In the genomic region with DNA sequence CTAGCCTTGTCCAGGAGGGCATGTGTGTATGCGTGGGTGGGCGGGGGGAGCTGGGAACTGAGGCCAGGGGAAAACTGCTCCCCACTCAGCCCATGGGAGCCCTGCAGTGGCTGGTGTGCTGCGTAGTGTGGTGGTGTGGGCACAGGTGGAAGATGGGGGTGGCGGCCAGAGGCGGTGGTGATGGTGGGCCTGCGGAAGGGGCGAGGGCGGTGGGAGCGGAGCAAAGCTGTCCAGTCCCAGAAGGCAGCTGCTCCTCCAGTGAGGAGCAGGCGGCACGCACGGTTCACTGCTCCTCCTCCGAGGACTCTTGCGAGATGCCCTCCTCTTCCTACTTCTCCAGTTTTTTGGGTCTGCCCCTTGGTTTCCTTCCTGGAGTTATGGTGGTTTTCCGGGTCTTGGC, we compare ENCODE assay signal across 6 cellular contexts. TPM values are rescaled to one million over a fixed set of nuclear protein-coding genes. Genes with fewer than 3 reads are reported as not detected.
DNase-seq lines count a peak whose midpoint lies in the region; ATAC-seq, FAIRE-seq and TF ChIP-seq lines count a peak whose summit lies in the region.
"Not testable (repeated sequence)": the region's sequence is repeated elsewhere in the genome, so short reads cannot be mapped to it uniquely, and the experiment has no call there.

No MANE protein-coding gene starts in this region.

- H3K36me3 ChIP-seq in H7 (replicated peaks; ENCODE audit: control insufficient read depth, insufficient read depth, low read length); HepG2 (replicated peaks in 1 of 2; ENCODE audit: control insufficient read depth in 1 of 2, insufficient read depth in 2 of 2, low read length in 2 of 2); upper lobe of right lung: not testable (repeated sequence)

- not testable (repeated sequence) for H3K4me1 Mint-ChIP-seq in T-helper 17 cell; activated T-helper 17 cell treated with anti-CD3 and anti-CD28 coated beads, Interleukin-2, amount 50 U/mL, for 72 hours

- H3K27me3 ChIP-seq in H7 (ENCODE audit: control insufficient read depth, insufficient read depth, low read length); HepG2 (ENCODE audit: control insufficient read depth in 1 of 2, insufficient read depth in 2 of 2, low read length in 2 of 2); upper lobe of right lung: not testable (repeated sequence)

- not testable (repeated sequence) for H3K27ac ChIP-seq in HepG2 (ENCODE audit: extremely low read length, insufficient read depth, low read length); upper lobe of right lung

- not testable (repeated sequence) for H3K9me3 Mint-ChIP-seq in activated T-helper 17 cell treated with anti-CD3 and anti-CD28 coated beads, Interleukin-2, amount 50 U/mL, for 72 hours

- not testable (repeated sequence) for TF ChIP-seq RAD21 in HepG2 (CRISPR knock-in tag; IDR thresholded peaks at IDR 0.05)

- not testable (repeated sequence) for TF ChIP-seq CTCF in HepG2 (CRISPR knock-in tag; IDR thresholded peaks at IDR 0.05); upper lobe of right lung (IDR thresholded peaks at IDR 0.05)

- DNase-seq in H7 = peak; percentile 13
- not testable (repeated sequence) for DNase-seq in T-helper 17 cell; HepG2 (ENCODE audit: low spot score)
- peak; percentile 83 for DNase-seq in mesenteric fat pad (ENCODE audit: low spot score)
- DNase-seq in upper lobe of right lung = peak; percentile 43

- H3K4me1 ChIP-seq in HepG2 (ENCODE audit: insufficient read depth, low read length); upper lobe of right lung: not testable (repeated sequence)

- not testable (repeated sequence) for ATAC-seq in T-helper 17 cell; activated T-helper 17 cell treated with anti-CD3 and anti-CD28 coated beads, Interleukin-2, amount 50 U/mL, for 72 hours (replicated peaks); upper lobe of right lung
- ATAC-seq in HepG2 = 0 out of 3 replicates have a peak, but pooled peaks have one; percentile 10

- not testable (repeated sequence) for BruUV-seq in HepG2 (replicated peaks; lab: Mats Ljungman, UMichigan)

- WGBS in HepG2 (ENCODE audit: low lambda C conversion rate) = 73% methylated on average over 15 of the region's 15 CpGs

- not testable (repeated sequence) for H4K20me1 ChIP-seq in HepG2 (ENCODE audit: insufficient read depth, low read length)

- TF ChIP-seq EP300 in HepG2 (IDR thresholded peaks at IDR 0.05; ENCODE audit: low read depth in 2 of 2, low read length in 2 of 2); HepG2 (CRISPR knock-in tag; IDR thresholded peaks at IDR 0.05; ENCODE audit: borderline replicate concordance): not testable (repeated sequence)

- not testable (repeated sequence) for H3K79me2 ChIP-seq in HepG2 (ENCODE audit: insufficient read depth, low read length)

- H3K4me3 ChIP-seq in H7 (ENCODE audit: insufficient read depth, low read depth, low read length); HepG2 (replicated peaks in 1 of 3; ENCODE audit: insufficient read depth in 1 of 3, low read depth in 2 of 3, low read length in 3 of 3); upper lobe of right lung: not testable (repeated sequence)

- not testable (repeated sequence) for FAIRE-seq in HepG2 (lab: Jason Lieb, UNC)

- intact Hi-C loops in HepG2 (cut with micrococcal nuclease; ENCODE audit: unreplicated experiment) = loop anchor here (2.0 to 5.0 kb wide), 2 partner anchors 72 to 329 kb away; no protein-coding TSS in a partner anchor
- intact Hi-C loops in upper lobe of right lung (cut with DNase I) = loop anchor here (5.0 kb wide), 1 partner anchor 327 kb away; no protein-coding TSS in a partner anchor

- H2AFZ ChIP-seq in HepG2 (ENCODE audit: low read length) = not testable (repeated sequence)

- not testable (repeated sequence) for H3K27me3 Mint-ChIP-seq in T-helper 17 cell; activated T-helper 17 cell treated with anti-CD3 and anti-CD28 coated beads, Interleukin-2, amount 50 U/mL, for 72 hours

- not testable (repeated sequence) for H3K4me3 Mint-ChIP-seq in T-helper 17 cell
- H3K4me3 Mint-ChIP-seq in activated T-helper 17 cell treated with anti-CD3 and anti-CD28 coated beads, Interleukin-2, amount 50 U/mL, for 72 hours = peak overlapping the region; percentile 46

- not testable (repeated sequence) for H3K9me3 ChIP-seq in T-helper 17 cell (ENCODE audit: control insufficient read depth, low read length, poor library complexity, severe bottlenecking); HepG2 (ENCODE audit: low read length); upper lobe of right lung

- H3K27ac Mint-ChIP-seq in T-helper 17 cell = peak overlapping the region; percentile 73
- H3K27ac Mint-ChIP-seq in activated T-helper 17 cell treated with anti-CD3 and anti-CD28 coated beads, Interleukin-2, amount 50 U/mL, for 72 hours = not testable (repeated sequence)

- CTCF ChIA-PET in HepG2 (lab: Yijun Ruan, JAX; ENCODE audit: low intra/inter-chr PET ratio, low total read pairs) = not testable (repeated sequence)

- H3K4me2 ChIP-seq in HepG2 (ENCODE audit: low read depth, low read length) = not testable (repeated sequence)

- not testable (repeated sequence) for TF ChIP-seq POLR2A in HepG2 (IDR thresholded peaks at IDR 0.05; ENCODE audit: insufficient read depth in 1 of 2, low read depth in 2 of 2, low read length in 2 of 2)

- not testable (repeated sequence) for H3K36me3 Mint-ChIP-seq in T-helper 17 cell (ENCODE audit: low read depth); activated T-helper 17 cell treated with anti-CD3 and anti-CD28 coated beads, Interleukin-2, amount 50 U/mL, for 72 hours (ENCODE audit: low read depth)

- not testable (repeated sequence) for H3K9ac ChIP-seq in HepG2 (ENCODE audit: insufficient read depth, low read depth, low read length)

- in situ Hi-C loops in HepG2 (cut with HindIII; ENCODE audit: extremely low pct_ligation_motif_present, low pct_unique_long_range_greater_than_20kb) = loop anchor here (25.0 kb wide), 1 partner anchor 317 kb away; a partner anchor contains a TSS

- POLR2A ChIA-PET in HepG2 (lab: Yijun Ruan, JAX) = not testable (repeated sequence)

RNA-seq across cellular contexts. Expression of a gene that starts 20.5 kb away (rescaled TPM):
- 237 and 256 TPM in 2 replicates for total RNA-seq in H7 (2014; rRNA removed; shearing (Covaris generic))
- total RNA-seq in T-helper 17 cell (100 to 1,000 TPM; 196 to 225 TPM), HepG2 (2016; rRNA removed; fragmentation: Illumina TruSeq; extraction: Trizol) (234 and 322 TPM in 2 replicates), mesenteric fat pad (187 TPM), upper lobe of right lung (238 TPM)
- 100 to 1,000 TPM; 259 to 325 TPM for total RNA-seq in activated T-helper 17 cell treated with anti-CD3 and anti-CD28 coated beads, Interleukin-2, amount 50 U/mL, for 72 hours
- 118 and 138 TPM in 2 replicates for total RNA-seq in HepG2 (2016; cell fraction: cytosol; rRNA removed; fragmentation: Illumina TruSeq; extraction: Trizol; ENCODE audit: low read depth)
- total RNA-seq in HepG2 (2016; cell fraction: insoluble cytoplasmic fraction; rRNA removed; fragmentation: Illumina TruSeq; extraction: Trizol) = 245 and 351 TPM in 2 replicates
- total RNA-seq in HepG2 (2016; cell fraction: membrane; rRNA removed; fragmentation: Illumina TruSeq; extraction: Trizol) = 104 and 113 TPM in 2 replicates
- total RNA-seq in HepG2 (2016; cell fraction: nucleus; rRNA removed; fragmentation: Illumina TruSeq; extraction: Trizol) = 86.1 and 88.3 TPM in 2 replicates
- polyA plus RNA-seq in HepG2 (2011; rRNA removed) = 32.7 and 38.0 TPM in 2 replicates
- 34.5 and 77.7 TPM in 2 replicates for polyA plus RNA-seq in HepG2 (2011; cell fraction: cytosol; rRNA removed)
- 21.2 and 27.1 TPM in 2 replicates for polyA plus RNA-seq in HepG2 (2011; cell fraction: nucleus; rRNA removed)
- polyA plus RNA-seq in HepG2 (2012) = 165 and 269 TPM in 2 replicates
- polyA plus RNA-seq in HepG2 (2016; cell fraction: cytosol; fragmentation: Illumina TruSeq; extraction: Trizol; ENCODE audit: low read depth) = 139 and 182 TPM in 2 replicates
- polyA plus RNA-seq in HepG2 (2016; cell fraction: insoluble cytoplasmic fraction; fragmentation: Illumina TruSeq; extraction: Trizol; ENCODE audit: low read depth) = 392 and 460 TPM in 2 replicates
- polyA plus RNA-seq in HepG2 (2016; cell fraction: membrane; fragmentation: Illumina TruSeq; extraction: Trizol; ENCODE audit: low read depth) = 109 and 121 TPM in 2 replicates
- polyA plus RNA-seq in HepG2 (2016; cell fraction: nucleus; fragmentation: Illumina TruSeq; extraction: Trizol; ENCODE audit: insufficient read depth, low read depth) = 165 and 173 TPM in 2 replicates
- polyA minus RNA-seq in HepG2 (2011; rRNA and poly(A)+ RNA removed; ENCODE audit: low replicate concordance) = 10.7 and 25.0 TPM in 2 replicates
- 68.2 and 79.4 TPM in 2 replicates for polyA minus RNA-seq in HepG2 (2011; cell fraction: cytosol; rRNA and poly(A)+ RNA removed)
- 35.8 and 36.4 TPM in 2 replicates for polyA minus RNA-seq in HepG2 (2011; cell fraction: nucleus; rRNA and poly(A)+ RNA removed)

RNA-seq across cellular contexts. Expression of a gene that starts 26.2 kb away (rescaled TPM):
- 77.3 and 90.4 TPM in 2 replicates for total RNA-seq in H7 (2014; rRNA removed; shearing (Covaris generic))
- total RNA-seq in T-helper 17 cell (10 to 100 TPM; 40.1 to 42.6 TPM), HepG2 (2016; rRNA removed; fragmentation: Illumina TruSeq; extraction: Trizol) (69.1 and 73.7 TPM in 2 replicates), mesenteric fat pad (47.1 TPM), upper lobe of right lung (45.1 TPM)
- 10 to 100 TPM; 41.7 to 78.3 TPM for total RNA-seq in activated T-helper 17 cell treated with anti-CD3 and anti-CD28 coated beads, Interleukin-2, amount 50 U/mL, for 72 hours
- total RNA-seq in HepG2 (2016; cell fraction: cytosol; rRNA removed; fragmentation: Illumina TruSeq; extraction: Trizol; ENCODE audit: low read depth) = 29.4 and 31.2 TPM in 2 replicates
- 69.6 and 77.9 TPM in 2 replicates for total RNA-seq in HepG2 (2016; cell fraction: insoluble cytoplasmic fraction; rRNA removed; fragmentation: Illumina TruSeq; extraction: Trizol)
- total RNA-seq in HepG2 (2016; cell fraction: membrane; rRNA removed; fragmentation: Illumina TruSeq; extraction: Trizol) = 30.2 and 37.8 TPM in 2 replicates
- 48.8 and 58.7 TPM in 2 replicates for total RNA-seq in HepG2 (2016; cell fraction: nucleus; rRNA removed; fragmentation: Illumina TruSeq; extraction: Trizol)
- 31.5 and 40.0 TPM in 2 replicates for polyA plus RNA-seq in HepG2 (2011; rRNA removed)
- polyA plus RNA-seq in HepG2 (2011; cell fraction: cytosol; rRNA removed) = 24.7 and 25.8 TPM in 2 replicates
- polyA plus RNA-seq in HepG2 (2011; cell fraction: nucleus; rRNA removed) = 54.7 and 59.1 TPM in 2 replicates
- 29.7 and 35.9 TPM in 2 replicates for polyA plus RNA-seq in HepG2 (2012)
- 6.2 and 9.1 TPM in 2 replicates for polyA plus RNA-seq in HepG2 (2016; cell fraction: cytosol; fragmentation: Illumina TruSeq; extraction: Trizol; ENCODE audit: low read depth)
- polyA plus RNA-seq in HepG2 (2016; cell fraction: insoluble cytoplasmic fraction; fragmentation: Illumina TruSeq; extraction: Trizol; ENCODE audit: low read depth) = 59.6 and 60.3 TPM in 2 replicates
- 15.7 TPM in 2 replicates for polyA plus RNA-seq in HepG2 (2016; cell fraction: membrane; fragmentation: Illumina TruSeq; extraction: Trizol; ENCODE audit: low read depth)
- 155 and 162 TPM in 2 replicates for polyA plus RNA-seq in HepG2 (2016; cell fraction: nucleus; fragmentation: Illumina TruSeq; extraction: Trizol; ENCODE audit: insufficient read depth, low read depth)
- polyA minus RNA-seq in HepG2 (2011; rRNA and poly(A)+ RNA removed; ENCODE audit: low replicate concordance) = 31.9 and 76.0 TPM in 2 replicates
- 20.1 and 21.5 TPM in 2 replicates for polyA minus RNA-seq in HepG2 (2011; cell fraction: cytosol; rRNA and poly(A)+ RNA removed)
- polyA minus RNA-seq in HepG2 (2011; cell fraction: nucleus; rRNA and poly(A)+ RNA removed) = 25.1 and 41.6 TPM in 2 replicates

RNA-seq across cellular contexts. Expression of a gene that starts 38.4 kb away (rescaled TPM):
- 32.7 and 37.5 TPM in 2 replicates for total RNA-seq in H7 (2014; rRNA removed; shearing (Covaris generic))
- total RNA-seq in T-helper 17 cell (1 to 10 TPM; 4.4 to 5.2 TPM), HepG2 (2016; rRNA removed; fragmentation: Illumina TruSeq; extraction: Trizol) (29.5 and 41.4 TPM in 2 replicates), mesenteric fat pad (24.1 TPM), upper lobe of right lung (25.5 TPM)
- total RNA-seq in activated T-helper 17 cell treated with anti-CD3 and anti-CD28 coated beads, Interleukin-2, amount 50 U/mL, for 72 hours = 10 to 100 TPM; 31.4 to 41.8 TPM
- 5.9 and 7.1 TPM in 2 replicates for total RNA-seq in HepG2 (2016; cell fraction: cytosol; rRNA removed; fragmentation: Illumina TruSeq; extraction: Trizol; ENCODE audit: low read depth)
- 27.6 and 45.7 TPM in 2 replicates for total RNA-seq in HepG2 (2016; cell fraction: insoluble cytoplasmic fraction; rRNA removed; fragmentation: Illumina TruSeq; extraction: Trizol)
- total RNA-seq in HepG2 (2016; cell fraction: membrane; rRNA removed; fragmentation: Illumina TruSeq; extraction: Trizol) = 11.7 and 13.4 TPM in 2 replicates
- total RNA-seq in HepG2 (2016; cell fraction: nucleus; rRNA removed; fragmentation: Illumina TruSeq; extraction: Trizol) = 11.3 and 13.6 TPM in 2 replicates
- polyA plus RNA-seq in HepG2 (2011; rRNA removed) = 15.7 and 28.7 TPM in 2 replicates
- polyA plus RNA-seq in HepG2 (2011; cell fraction: cytosol; rRNA removed) = 16.6 and 23.7 TPM in 2 replicates
- 3.1 and 4.0 TPM in 2 replicates for polyA plus RNA-seq in HepG2 (2011; cell fraction: nucleus; rRNA removed)
- polyA plus RNA-seq in HepG2 (2012) = 16.0 and 21.5 TPM in 2 replicates
- polyA plus RNA-seq in HepG2 (2016; cell fraction: cytosol; fragmentation: Illumina TruSeq; extraction: Trizol; ENCODE audit: low read depth) = 5.8 and 6.3 TPM in 2 replicates
- polyA plus RNA-seq in HepG2 (2016; cell fraction: insoluble cytoplasmic fraction; fragmentation: Illumina TruSeq; extraction: Trizol; ENCODE audit: low read depth) = 41.0 and 48.7 TPM in 2 replicates
- 8.6 and 10.1 TPM in 2 replicates for polyA plus RNA-seq in HepG2 (2016; cell fraction: membrane; fragmentation: Illumina TruSeq; extraction: Trizol; ENCODE audit: low read depth)
- polyA plus RNA-seq in HepG2 (2016; cell fraction: nucleus; fragmentation: Illumina TruSeq; extraction: Trizol; ENCODE audit: insufficient read depth, low read depth) = 20.1 and 22.8 TPM in 2 replicates
- polyA minus RNA-seq in HepG2 (2011; rRNA and poly(A)+ RNA removed; ENCODE audit: low replicate concordance) = 15.6 and 33.6 TPM in 2 replicates
- 15.4 and 16.1 TPM in 2 replicates for polyA minus RNA-seq in HepG2 (2011; cell fraction: cytosol; rRNA and poly(A)+ RNA removed)
- 4.2 and 7.6 TPM in 2 replicates for polyA minus RNA-seq in HepG2 (2011; cell fraction: nucleus; rRNA and poly(A)+ RNA removed)

RNA-seq across cellular contexts. Expression of a gene that starts 39.0 kb away (rescaled TPM):
- total RNA-seq in H7 (2014; rRNA removed; shearing (Covaris generic)) = 22.4 and 34.7 TPM in 2 replicates
- 1 to 10 TPM; 3.2 to 3.5 TPM for total RNA-seq in T-helper 17 cell
- total RNA-seq in activated T-helper 17 cell treated with anti-CD3 and anti-CD28 coated beads, Interleukin-2, amount 50 U/mL, for 72 hours = 10 to 100 TPM; 29.0 to 37.1 TPM
- 19.4 and 20.3 TPM in 2 replicates for total RNA-seq in HepG2 (2016; rRNA removed; fragmentation: Illumina TruSeq; extraction: Trizol)
- 15.2 and 19.2 TPM in 2 replicates for total RNA-seq in HepG2 (2016; cell fraction: cytosol; rRNA removed; fragmentation: Illumina TruSeq; extraction: Trizol; ENCODE audit: low read depth)
- total RNA-seq in HepG2 (2016; cell fraction: insoluble cytoplasmic fraction; rRNA removed; fragmentation: Illumina TruSeq; extraction: Trizol) = 19.5 and 21.9 TPM in 2 replicates
- 8.0 and 9.8 TPM in 2 replicates for total RNA-seq in HepG2 (2016; cell fraction: membrane; rRNA removed; fragmentation: Illumina TruSeq; extraction: Trizol)
- 9.2 and 11.8 TPM in 2 replicates for total RNA-seq in HepG2 (2016; cell fraction: nucleus; rRNA removed; fragmentation: Illumina TruSeq; extraction: Trizol)
- polyA plus RNA-seq in HepG2 (2011; rRNA removed) = 26.9 and 31.2 TPM in 2 replicates
- 21.4 and 24.9 TPM in 2 replicates for polyA plus RNA-seq in HepG2 (2011; cell fraction: cytosol; rRNA removed)
- polyA plus RNA-seq in HepG2 (2011; cell fraction: nucleus; rRNA removed) = 18.2 and 18.7 TPM in 2 replicates
- 15.3 and 18.9 TPM in 2 replicates for polyA plus RNA-seq in HepG2 (2012)
- polyA plus RNA-seq in HepG2 (2016; cell fraction: cytosol; fragmentation: Illumina TruSeq; extraction: Trizol; ENCODE audit: low read depth) = 2.7 and 3.4 TPM in 2 replicates
- polyA plus RNA-seq in HepG2 (2016; cell fraction: insoluble cytoplasmic fraction; fragmentation: Illumina TruSeq; extraction: Trizol; ENCODE audit: low read depth) = 22.7 and 22.9 TPM in 2 replicates
- polyA plus RNA-seq in HepG2 (2016; cell fraction: membrane; fragmentation: Illumina TruSeq; extraction: Trizol; ENCODE audit: low read depth) = 4.1 and 6.1 TPM in 2 replicates
- polyA plus RNA-seq in HepG2 (2016; cell fraction: nucleus; fragmentation: Illumina TruSeq; extraction: Trizol; ENCODE audit: insufficient read depth, low read depth) = 16.8 and 18.7 TPM in 2 replicates
- polyA minus RNA-seq in HepG2 (2011; rRNA and poly(A)+ RNA removed; ENCODE audit: low replicate concordance) = 16.3 and 32.2 TPM in 2 replicates
- 9.6 and 10.2 TPM in 2 replicates for polyA minus RNA-seq in HepG2 (2011; cell fraction: cytosol; rRNA and poly(A)+ RNA removed)
- polyA minus RNA-seq in HepG2 (2011; cell fraction: nucleus; rRNA and poly(A)+ RNA removed) = 20.1 and 21.0 TPM in 2 replicates
- total RNA-seq in mesenteric fat pad = 6.6 TPM
- 3.1 TPM for total RNA-seq in upper lobe of right lung
